In the genomic region with DNA sequence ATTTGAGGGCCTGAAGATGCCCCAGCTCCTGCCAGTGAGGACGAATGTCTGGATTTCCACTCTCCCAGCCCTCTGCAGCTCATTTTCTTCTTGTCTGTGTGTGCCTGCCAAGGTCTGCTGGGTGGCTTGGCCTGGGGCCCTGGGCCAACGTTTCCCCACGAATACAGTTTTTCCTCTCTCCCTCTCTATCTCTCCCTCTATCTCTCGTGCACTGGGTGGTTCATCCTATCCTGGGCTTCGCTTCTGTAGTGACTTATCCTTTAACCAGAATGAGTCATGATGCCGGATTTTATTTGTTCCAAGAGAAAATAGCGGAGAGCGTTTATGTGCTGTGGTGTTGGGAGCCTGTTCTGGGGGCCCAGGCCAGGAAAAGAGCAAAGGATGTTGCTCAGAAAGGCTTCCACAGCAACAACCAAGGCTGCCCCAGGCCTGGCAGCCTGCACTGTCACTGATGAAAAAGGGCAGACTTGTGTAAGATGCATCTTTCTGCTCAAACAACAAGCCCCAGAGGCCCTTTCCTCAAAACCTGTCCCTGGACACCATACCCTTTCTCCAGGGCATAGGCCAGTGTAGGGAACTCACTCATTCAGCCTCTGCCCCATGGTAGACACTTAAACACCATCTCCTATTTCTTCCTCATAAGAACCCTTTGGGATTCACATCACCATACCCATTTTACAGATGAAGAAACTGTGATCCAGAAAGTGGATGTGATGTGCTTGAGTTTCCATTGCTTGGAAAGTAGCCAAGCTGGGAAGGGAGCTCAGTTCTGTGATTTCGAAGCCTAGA, we compare ENCODE assay signal across 1 cellular context.
TF ChIP-seq lines count a peak whose summit lies in the region.

No MANE protein-coding gene starts in this region.

TF ChIP-seq in HepG2, 621 proteins besides CTCF, POLR2A, EP300 and RAD21 (continued from another document):
- TF ChIP-seq, protein P1, sequence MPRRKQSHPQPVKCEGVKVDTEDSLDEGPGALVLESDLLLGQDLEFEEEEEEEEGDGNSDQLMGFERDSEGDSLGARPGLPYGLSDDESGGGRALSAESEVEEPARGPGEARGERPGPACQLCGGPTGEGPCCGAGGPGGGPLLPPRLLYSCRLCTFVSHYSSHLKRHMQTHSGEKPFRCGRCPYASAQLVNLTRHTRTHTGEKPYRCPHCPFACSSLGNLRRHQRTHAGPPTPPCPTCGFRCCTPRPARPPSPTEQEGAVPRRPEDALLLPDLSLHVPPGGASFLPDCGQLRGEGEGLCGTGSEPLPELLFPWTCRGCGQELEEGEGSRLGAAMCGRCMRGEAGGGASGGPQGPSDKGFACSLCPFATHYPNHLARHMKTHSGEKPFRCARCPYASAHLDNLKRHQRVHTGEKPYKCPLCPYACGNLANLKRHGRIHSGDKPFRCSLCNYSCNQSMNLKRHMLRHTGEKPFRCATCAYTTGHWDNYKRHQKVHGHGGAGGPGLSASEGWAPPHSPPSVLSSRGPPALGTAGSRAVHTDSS (CRISPR knock-in tag; conservative IDR thresholded peaks at IDR 0.05), result no peak
- TF ChIP-seq, protein P2, sequence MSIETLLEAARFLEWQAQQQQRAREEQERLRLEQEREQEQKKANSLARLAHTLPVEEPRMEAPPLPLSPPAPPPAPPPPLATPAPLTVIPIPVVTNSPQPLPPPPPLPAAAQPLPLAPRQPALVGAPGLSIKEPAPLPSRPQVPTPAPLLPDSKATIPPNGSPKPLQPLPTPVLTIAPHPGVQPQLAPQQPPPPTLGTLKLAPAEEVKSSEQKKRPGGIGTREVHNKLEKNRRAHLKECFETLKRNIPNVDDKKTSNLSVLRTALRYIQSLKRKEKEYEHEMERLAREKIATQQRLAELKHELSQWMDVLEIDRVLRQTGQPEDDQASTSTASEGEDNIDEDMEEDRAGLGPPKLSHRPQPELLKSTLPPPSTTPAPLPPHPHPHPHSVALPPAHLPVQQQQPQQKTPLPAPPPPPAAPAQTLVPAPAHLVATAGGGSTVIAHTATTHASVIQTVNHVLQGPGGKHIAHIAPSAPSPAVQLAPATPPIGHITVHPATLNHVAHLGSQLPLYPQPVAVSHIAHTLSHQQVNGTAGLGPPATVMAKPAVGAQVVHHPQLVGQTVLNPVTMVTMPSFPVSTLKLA (IDR thresholded peaks at IDR 0.05), result no peak
- TF ChIP-seq GPN1 (CRISPR knock-in tag; IDR thresholded peaks at IDR 0.05; ENCODE audit: borderline replicate concordance) (no peak), ZNF275 (CRISPR knock-in tag; IDR thresholded peaks at IDR 0.05; ENCODE audit: borderline replicate concordance) (no peak), NR1H2 (CRISPR knock-in tag; IDR thresholded peaks at IDR 0.05; ENCODE audit: borderline replicate concordance, low read depth) (no peak), ZNF33B (CRISPR knock-in tag; IDR thresholded peaks at IDR 0.05) (no peak), CBFB (CRISPR knock-in tag; IDR thresholded peaks at IDR 0.05) (no peak), NONO (IDR thresholded peaks at IDR 0.05) (no peak), NONO (CRISPR knock-in tag; conservative IDR thresholded peaks at IDR 0.05) (no peak), ZFP36L2 (CRISPR knock-in tag; IDR thresholded peaks at IDR 0.05) (no peak), PAF1 (CRISPR knock-in tag; IDR thresholded peaks at IDR 0.05) (no peak), FOXA3 (CRISPR knock-in tag; IDR thresholded peaks at IDR 0.05) (no peak)
- TF ChIP-seq, protein P3, sequence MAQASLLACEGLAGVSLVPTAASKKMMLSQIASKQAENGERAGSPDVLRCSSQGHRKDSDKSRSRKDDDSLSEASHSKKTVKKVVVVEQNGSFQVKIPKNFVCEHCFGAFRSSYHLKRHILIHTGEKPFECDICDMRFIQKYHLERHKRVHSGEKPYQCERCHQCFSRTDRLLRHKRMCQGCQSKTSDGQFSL (CRISPR knock-in tag; IDR thresholded peaks at IDR 0.05), result no peak
- TF ChIP-seq, protein P4, sequence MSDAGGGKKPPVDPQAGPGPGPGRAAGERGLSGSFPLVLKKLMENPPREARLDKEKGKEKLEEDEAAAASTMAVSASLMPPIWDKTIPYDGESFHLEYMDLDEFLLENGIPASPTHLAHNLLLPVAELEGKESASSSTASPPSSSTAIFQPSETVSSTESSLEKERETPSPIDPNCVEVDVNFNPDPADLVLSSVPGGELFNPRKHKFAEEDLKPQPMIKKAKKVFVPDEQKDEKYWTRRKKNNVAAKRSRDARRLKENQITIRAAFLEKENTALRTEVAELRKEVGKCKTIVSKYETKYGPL (CRISPR knock-in tag; IDR thresholded peaks at IDR 0.05), result no peak
